Comparison of ENCODE assay signal across 26 cellular contexts in genomic region chr5:135565256-135565655, GRCh38. TPM values are rescaled to one million over a fixed set of nuclear protein-coding genes. Genes with fewer than 3 reads are reported as not detected.
"Had no signal": no experiment of that assay in that cellular context is flagged by ENCODE, and none has a peak within 500 bp of the region (broad histone marks: within the 10 kb centered on the region; RNA-seq: fewer than 3 reads in every experiment).

No MANE protein-coding gene starts in this region.

- H3K79me2 ChIP-seq: parathyroid adenoma had no signal

- DNase-seq: activated CD8-positive, alpha-beta memory T cell treated with anti-CD3 and anti-CD28 coated beads for 24 hours; activated CD8-positive, alpha-beta memory T cell treated with anti-CD3 and anti-CD28 coated beads, Interleukin-2, amount 50 U/mL, for 4 hours; activated naive CD4-positive, alpha-beta T cell; activated T-cell treated with anti-CD3 and anti-CD28 coated beads, Interleukin-2, amount 50 U/mL, for 24 hours; central memory CD4-positive, alpha-beta T cell; dermis blood vessel endothelial cell; effector CD8-positive, alpha-beta T cell; erythroblast; gastrocnemius medialis; islet precursor cell; left cardiac atrium; right cardiac atrium; stimulated activated CD4-positive, alpha-beta T cell treated with anti-CD3 and anti-CD28 coated beads, Interleukin-1b, Interleukin-23, amount 100 ng/mL, for 48 hours; stimulated activated naive CD8-positive, alpha-beta T cell treated with anti-CD3 and anti-CD28 coated beads, Interleukin-15, amount 100 ng/mL, for 72 hours; transverse colon; WERI-Rb-1 had no signal

- H3K27ac ChIP-seq: gastrocnemius medialis, neutrophil, parathyroid adenoma, transverse colon, WERI-Rb-1 had no signal

- H3K36me3 ChIP-seq: gastrocnemius medialis, neutrophil, transverse colon, WERI-Rb-1 had no signal

- H3K4me1 ChIP-seq: gastrocnemius medialis, parathyroid adenoma, transverse colon had no signal

- H3K9me3 ChIP-seq: gastrocnemius medialis, neutrophil, transverse colon had no signal

- H3K27me3 ChIP-seq: gastrocnemius medialis had no signal

- H3K9ac ChIP-seq: parathyroid adenoma had no signal

- H3K9me3 Mint-ChIP-seq: activated T-cell treated with anti-CD3 and anti-CD28 coated beads, Interleukin-2, amount 50 U/mL, for 24 hours; activated T-helper 17 cell treated with anti-CD3 and anti-CD28 coated beads, Interleukin-2, amount 50 U/mL, for 72 hours; natural killer cell treated with Interleukin-12 subunit alpha and Interleukin-12 subunit beta and Interleukin-15 and Interleukin-18, amount 100 ng/mL, for 72 hours; stimulated activated effector memory CD8-positive, alpha-beta T cell treated with anti-CD3 and anti-CD28 coated beads, Interleukin-12 subunit alpha, Interleukin-12 subunit beta, amount 100 ng/mL, for 72 hours; stimulated activated naive CD8-positive, alpha-beta T cell treated with anti-CD3 and anti-CD28 coated beads, Interleukin-15, amount 100 ng/mL, for 72 hours had no signal

- H3K4me3 ChIP-seq: gastrocnemius medialis, transverse colon had no signal

- H3K27ac Mint-ChIP-seq: activated naive CD8-positive, alpha-beta T cell; activated T-cell treated with anti-CD3 and anti-CD28 coated beads, Interleukin-2, amount 50 U/mL, for 24 hours; activated T-helper 17 cell treated with anti-CD3 and anti-CD28 coated beads, Interleukin-2, amount 50 U/mL, for 72 hours; natural killer cell treated with Interleukin-12 subunit alpha and Interleukin-12 subunit beta and Interleukin-15 and Interleukin-18, amount 100 ng/mL, for 72 hours; stimulated activated effector memory CD8-positive, alpha-beta T cell treated with anti-CD3 and anti-CD28 coated beads, Interleukin-12 subunit alpha, Interleukin-12 subunit beta, amount 100 ng/mL, for 72 hours; stimulated activated naive CD8-positive, alpha-beta T cell treated with anti-CD3 and anti-CD28 coated beads, Interleukin-15, amount 100 ng/mL, for 72 hours had no signal

- H3K4me3 Mint-ChIP-seq: activated naive CD8-positive, alpha-beta T cell; activated T-cell treated with anti-CD3 and anti-CD28 coated beads, Interleukin-2, amount 50 U/mL, for 24 hours; activated T-helper 17 cell treated with anti-CD3 and anti-CD28 coated beads, Interleukin-2, amount 50 U/mL, for 72 hours; natural killer cell treated with Interleukin-12 subunit alpha and Interleukin-12 subunit beta and Interleukin-15 and Interleukin-18, amount 100 ng/mL, for 72 hours; stimulated activated effector memory CD8-positive, alpha-beta T cell treated with anti-CD3 and anti-CD28 coated beads, Interleukin-12 subunit alpha, Interleukin-12 subunit beta, amount 100 ng/mL, for 72 hours; stimulated activated naive CD8-positive, alpha-beta T cell treated with anti-CD3 and anti-CD28 coated beads, Interleukin-15, amount 100 ng/mL, for 72 hours had no signal

- H2AFZ ChIP-seq: parathyroid adenoma had no signal

- ATAC-seq: left cardiac atrium; natural killer cell treated with Interleukin-12 subunit alpha and Interleukin-12 subunit beta and Interleukin-15 and Interleukin-18, amount 100 ng/mL, for 72 hours; stimulated activated effector memory CD8-positive, alpha-beta T cell treated with anti-CD3 and anti-CD28 coated beads, Interleukin-12 subunit alpha, Interleukin-12 subunit beta, amount 100 ng/mL, for 72 hours; stimulated activated naive CD8-positive, alpha-beta T cell treated with anti-CD3 and anti-CD28 coated beads, Interleukin-15, amount 100 ng/mL, for 72 hours had no signal

- H3K36me3 Mint-ChIP-seq: activated naive CD8-positive, alpha-beta T cell; natural killer cell treated with Interleukin-12 subunit alpha and Interleukin-12 subunit beta and Interleukin-15 and Interleukin-18, amount 100 ng/mL, for 72 hours; stimulated activated effector memory CD8-positive, alpha-beta T cell treated with anti-CD3 and anti-CD28 coated beads, Interleukin-12 subunit alpha, Interleukin-12 subunit beta, amount 100 ng/mL, for 72 hours had no signal

RNA-seq across cellular contexts. Expression of gene CXCL14, which starts 13.5 kb away (rescaled TPM):
- total RNA-seq: activated T-helper 17 cell treated with anti-CD3 and anti-CD28 coated beads, Interleukin-2, amount 50 U/mL, for 72 hours; natural killer cell treated with Interleukin-12 subunit alpha and Interleukin-12 subunit beta and Interleukin-15 and Interleukin-18, amount 100 ng/mL, for 72 hours; pulmonary artery endothelial cell had no signal

RNA-seq across cellular contexts. Expression of gene NEUROG1, which starts 29.5 kb away (rescaled TPM):
- total RNA-seq: activated T-helper 17 cell treated with anti-CD3 and anti-CD28 coated beads, Interleukin-2, amount 50 U/mL, for 72 hours; astrocyte; dermis blood vessel endothelial cell; gastrocnemius medialis; left cardiac atrium; liver; natural killer cell treated with Interleukin-12 subunit alpha and Interleukin-12 subunit beta and Interleukin-15 and Interleukin-18, amount 100 ng/mL, for 72 hours; pulmonary artery endothelial cell; right cardiac atrium; skeletal muscle tissue; transverse colon had no signal
- polyA plus RNA-seq: liver, right cardiac atrium had no signal
